In the genomic region with DNA sequence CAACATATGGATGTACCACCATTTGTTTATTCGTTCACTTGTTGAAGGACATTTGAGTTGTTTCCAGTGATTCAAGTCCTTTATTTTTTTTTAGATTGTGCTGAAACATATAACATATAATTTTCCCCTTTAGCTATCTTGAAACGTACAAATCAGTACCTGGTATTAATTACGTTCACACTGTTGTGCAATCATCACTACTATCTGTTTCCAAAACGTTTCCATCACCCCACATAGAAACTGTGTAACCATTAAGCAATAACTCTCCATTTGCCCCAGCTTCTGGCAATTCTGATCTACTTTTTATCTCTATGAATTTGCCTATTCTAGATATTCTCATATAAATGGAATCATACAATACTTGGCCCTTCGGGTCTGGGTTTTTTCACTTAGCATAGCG, we compare ENCODE assay signal across 23 cellular contexts.
"Had no signal": no experiment of that assay in that cellular context is flagged by ENCODE, and none has a peak within 500 bp of the region (broad histone marks: within the 10 kb centered on the region; RNA-seq: fewer than 3 reads in every experiment).

No MANE protein-coding gene starts in this region.

- H3K9me3 ChIP-seq: ascending aorta, esophagus muscularis mucosa, left lung, neutrophil, spleen, thoracic aorta, upper lobe of left lung had no signal

- H3K27ac Mint-ChIP-seq: activated naive CD4-positive, alpha-beta T cell treated with anti-CD3 and anti-CD28 coated beads, Interleukin-2, amount 50 U/mL, for 72 hours; activated T-cell treated with anti-CD3 and anti-CD28 coated beads, Interleukin-2, amount 50 U/mL, for 24 hours; activated T-helper 17 cell treated with anti-CD3 and anti-CD28 coated beads, Interleukin-2, amount 50 U/mL, for 72 hours; effector memory CD8-positive, alpha-beta T cell; natural killer cell; T-cell; T-helper 2 cell treated with Interferon-gamma antibody and Interleukin-4, amounts not matched to agents 5 μg/mL and 100 μg/mL, for 36 hours had no signal

- H3K4me3 Mint-ChIP-seq: activated T-cell treated with anti-CD3 and anti-CD28 coated beads, Interleukin-2, amount 50 U/mL, for 24 hours; activated T-helper 17 cell treated with anti-CD3 and anti-CD28 coated beads, Interleukin-2, amount 50 U/mL, for 72 hours; effector memory CD8-positive, alpha-beta T cell; natural killer cell; T-cell; T-helper 2 cell treated with Interferon-gamma antibody and Interleukin-4, amounts not matched to agents 5 μg/mL and 100 μg/mL, for 36 hours had no signal

- H3K27me3 Mint-ChIP-seq: activated T-cell treated with anti-CD3 and anti-CD28 coated beads, Interleukin-2, amount 50 U/mL, for 24 hours; activated T-helper 17 cell treated with anti-CD3 and anti-CD28 coated beads, Interleukin-2, amount 50 U/mL, for 72 hours; T-cell had no signal

- H3K36me3 ChIP-seq: ascending aorta, brain microvascular endothelial cell, esophagus muscularis mucosa, left lung, neutrophil, spleen, thoracic aorta, upper lobe of left lung had no signal

- FAIRE-seq: colon had no signal

- DNase-seq: activated CD8-positive, alpha-beta memory T cell treated with anti-CD3 and anti-CD28 coated beads for 24 hours; activated CD8-positive, alpha-beta memory T cell treated with anti-CD3 and anti-CD28 coated beads, Interleukin-2, amount 50 U/mL, for 4 hours; activated T-cell treated with anti-CD3 and anti-CD28 coated beads, Interleukin-2, amount 50 U/mL, for 24 hours; brain microvascular endothelial cell; caudate nucleus; dorsolateral prefrontal cortex; effector memory CD8-positive, alpha-beta T cell; left lung; natural killer cell; spleen; stimulated activated CD4-positive, alpha-beta T cell treated with anti-CD3 and anti-CD28 coated beads, Interleukin-4, amount 100 ng/mL, for 1 hour; stimulated activated naive CD4-positive, alpha-beta T cell; T-cell had no signal

- H3K36me3 Mint-ChIP-seq: activated naive CD4-positive, alpha-beta T cell treated with anti-CD3 and anti-CD28 coated beads, Interleukin-2, amount 50 U/mL, for 72 hours; natural killer cell; T-cell had no signal

- H3K4me1 Mint-ChIP-seq: activated T-helper 17 cell treated with anti-CD3 and anti-CD28 coated beads, Interleukin-2, amount 50 U/mL, for 72 hours; natural killer cell; T-cell had no signal

- H3K4me3 ChIP-seq: ascending aorta, dorsolateral prefrontal cortex, esophagus muscularis mucosa, left lung, lung, spleen, thoracic aorta, upper lobe of left lung had no signal

- H3K9me3 Mint-ChIP-seq: activated naive CD4-positive, alpha-beta T cell treated with anti-CD3 and anti-CD28 coated beads, Interleukin-2, amount 50 U/mL, for 72 hours; activated T-cell treated with anti-CD3 and anti-CD28 coated beads, Interleukin-2, amount 50 U/mL, for 24 hours; activated T-helper 17 cell treated with anti-CD3 and anti-CD28 coated beads, Interleukin-2, amount 50 U/mL, for 72 hours; effector memory CD8-positive, alpha-beta T cell; natural killer cell; T-cell; T-helper 2 cell treated with Interferon-gamma antibody and Interleukin-4, amounts not matched to agents 5 μg/mL and 100 μg/mL, for 36 hours had no signal

- ATAC-seq: activated naive CD4-positive, alpha-beta T cell treated with anti-CD3 and anti-CD28 coated beads, Interleukin-2, amount 50 U/mL, for 72 hours; activated T-helper 17 cell treated with anti-CD3 and anti-CD28 coated beads, Interleukin-2, amount 50 U/mL, for 72 hours; effector memory CD8-positive, alpha-beta T cell; left lung; natural killer cell; T-cell had no signal

- H3K4me1 ChIP-seq: left lung, upper lobe of left lung had no signal

- H3K27me3 ChIP-seq: ascending aorta, brain microvascular endothelial cell, dorsolateral prefrontal cortex, esophagus muscularis mucosa, left lung, neutrophil, spleen, upper lobe of left lung had no signal
